Comparison of ENCODE assay signal across 1 cellular context in the genomic region with DNA sequence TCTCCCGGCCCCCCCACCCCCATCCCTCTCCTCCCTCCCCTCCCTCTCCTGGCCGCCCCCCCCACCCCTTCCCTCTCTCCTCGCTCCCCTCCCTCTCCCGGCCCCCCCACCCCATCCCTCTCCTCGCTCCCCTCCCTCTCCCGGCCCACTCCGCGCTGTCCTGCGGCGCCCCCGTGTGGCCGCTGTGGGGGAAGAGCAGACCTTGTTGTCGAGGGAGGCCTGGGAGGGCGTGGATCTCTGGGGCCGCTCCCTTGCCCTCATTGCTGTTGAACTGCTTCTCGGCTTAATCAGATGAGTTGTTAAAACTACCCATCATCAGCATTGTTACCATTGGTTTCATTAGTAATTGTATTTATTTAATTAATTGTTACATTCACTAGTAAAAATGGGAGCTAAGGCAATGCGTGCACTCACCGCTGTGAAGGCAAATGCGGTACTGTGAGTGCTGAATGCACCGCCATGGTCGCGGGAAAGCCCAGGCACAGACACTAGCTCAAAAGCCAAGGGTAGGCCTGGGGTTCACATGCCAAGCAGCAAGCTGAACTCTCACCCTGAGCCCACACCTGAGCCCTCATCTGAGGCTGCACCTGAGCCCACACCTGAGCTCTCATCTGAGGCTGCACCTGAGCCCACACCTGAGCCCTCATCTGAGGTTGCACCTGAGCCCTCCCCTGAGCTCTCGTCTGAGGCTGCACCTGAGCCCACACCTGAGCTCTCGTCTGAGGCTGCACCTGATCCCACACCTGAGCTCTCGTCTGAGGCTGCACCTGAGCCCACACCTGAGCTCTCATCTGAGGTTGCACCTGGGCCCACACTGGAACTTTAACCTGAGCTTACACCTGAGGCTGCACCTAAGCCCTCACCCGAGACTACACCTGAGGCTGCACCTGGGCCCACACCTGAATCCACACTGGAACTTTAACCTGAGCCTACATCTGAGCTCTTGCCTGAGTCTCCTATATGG.
TF ChIP-seq lines count a peak whose summit lies in the region.

No MANE protein-coding gene starts in this region.

TF ChIP-seq in HepG2, 621 proteins besides CTCF, POLR2A, EP300 and RAD21 (continued from another document):
- TF ChIP-seq, protein P1, sequence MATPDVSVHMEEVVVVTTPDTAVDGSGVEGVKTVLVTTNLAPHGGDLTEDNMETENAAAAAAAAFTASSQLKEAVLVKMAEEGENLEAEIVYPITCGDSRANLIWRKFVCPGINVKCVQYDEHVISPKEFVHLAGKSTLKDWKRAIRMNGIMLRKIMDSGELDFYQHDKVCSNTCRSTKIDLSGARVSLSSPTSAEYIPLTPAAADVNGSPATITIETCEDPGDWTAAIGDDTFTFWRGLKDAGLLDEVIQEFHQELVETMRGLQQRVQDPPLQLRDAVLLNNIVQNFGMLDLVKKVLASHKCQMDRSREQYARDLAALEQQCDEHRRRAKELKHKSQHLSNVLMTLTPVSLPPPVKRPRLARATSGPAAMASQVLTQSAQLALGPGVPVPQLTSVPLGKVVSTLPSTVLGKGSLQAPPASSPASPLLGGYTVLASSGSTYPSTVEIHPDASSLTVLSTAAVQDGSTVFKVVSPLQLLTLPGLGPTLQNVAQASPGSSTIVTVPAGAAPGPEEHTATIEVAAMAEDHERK (CRISPR knock-in tag; IDR thresholded peaks at IDR 0.05; ENCODE audit: low read depth): no peak
- TF ChIP-seq SALL1 (CRISPR knock-in tag; IDR thresholded peaks at IDR 0.05): 0 out of 2 replicates have a peak, but pooled peaks have one; percentile 19
- no peak for TF ChIP-seq MED13 (CRISPR knock-in tag; IDR thresholded peaks at IDR 0.05)
- no peak for TF ChIP-seq ZNF543 (CRISPR knock-in tag; IDR thresholded peaks at IDR 0.05)
- TF ChIP-seq ZZZ3 (CRISPR knock-in tag; IDR thresholded peaks at IDR 0.05; ENCODE audit: borderline replicate concordance): no peak
- TF ChIP-seq, protein P2, sequence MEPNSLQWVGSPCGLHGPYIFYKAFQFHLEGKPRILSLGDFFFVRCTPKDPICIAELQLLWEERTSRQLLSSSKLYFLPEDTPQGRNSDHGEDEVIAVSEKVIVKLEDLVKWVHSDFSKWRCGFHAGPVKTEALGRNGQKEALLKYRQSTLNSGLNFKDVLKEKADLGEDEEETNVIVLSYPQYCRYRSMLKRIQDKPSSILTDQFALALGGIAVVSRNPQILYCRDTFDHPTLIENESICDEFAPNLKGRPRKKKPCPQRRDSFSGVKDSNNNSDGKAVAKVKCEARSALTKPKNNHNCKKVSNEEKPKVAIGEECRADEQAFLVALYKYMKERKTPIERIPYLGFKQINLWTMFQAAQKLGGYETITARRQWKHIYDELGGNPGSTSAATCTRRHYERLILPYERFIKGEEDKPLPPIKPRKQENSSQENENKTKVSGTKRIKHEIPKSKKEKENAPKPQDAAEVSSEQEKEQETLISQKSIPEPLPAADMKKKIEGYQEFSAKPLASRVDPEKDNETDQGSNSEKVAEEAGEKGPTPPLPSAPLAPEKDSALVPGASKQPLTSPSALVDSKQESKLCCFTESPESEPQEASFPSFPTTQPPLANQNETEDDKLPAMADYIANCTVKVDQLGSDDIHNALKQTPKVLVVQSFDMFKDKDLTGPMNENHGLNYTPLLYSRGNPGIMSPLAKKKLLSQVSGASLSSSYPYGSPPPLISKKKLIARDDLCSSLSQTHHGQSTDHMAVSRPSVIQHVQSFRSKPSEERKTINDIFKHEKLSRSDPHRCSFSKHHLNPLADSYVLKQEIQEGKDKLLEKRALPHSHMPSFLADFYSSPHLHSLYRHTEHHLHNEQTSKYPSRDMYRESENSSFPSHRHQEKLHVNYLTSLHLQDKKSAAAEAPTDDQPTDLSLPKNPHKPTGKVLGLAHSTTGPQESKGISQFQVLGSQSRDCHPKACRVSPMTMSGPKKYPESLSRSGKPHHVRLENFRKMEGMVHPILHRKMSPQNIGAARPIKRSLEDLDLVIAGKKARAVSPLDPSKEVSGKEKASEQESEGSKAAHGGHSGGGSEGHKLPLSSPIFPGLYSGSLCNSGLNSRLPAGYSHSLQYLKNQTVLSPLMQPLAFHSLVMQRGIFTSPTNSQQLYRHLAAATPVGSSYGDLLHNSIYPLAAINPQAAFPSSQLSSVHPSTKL (CRISPR knock-in tag; IDR thresholded peaks at IDR 0.05): no peak
- TF ChIP-seq DPF2 (CRISPR knock-in tag; IDR thresholded peaks at IDR 0.05; ENCODE audit: borderline replicate concordance, low read depth): no peak
- no peak for TF ChIP-seq SAFB2 (CRISPR knock-in tag; IDR thresholded peaks at IDR 0.05; ENCODE audit: borderline replicate concordance, low read depth)
- no peak for TF ChIP-seq ELF3 (CRISPR knock-in tag; IDR thresholded peaks at IDR 0.05)
- no peak for TF ChIP-seq RFX5 (IDR thresholded peaks at IDR 0.05; ENCODE audit: low read depth, low read length)
- TF ChIP-seq, protein P3, sequence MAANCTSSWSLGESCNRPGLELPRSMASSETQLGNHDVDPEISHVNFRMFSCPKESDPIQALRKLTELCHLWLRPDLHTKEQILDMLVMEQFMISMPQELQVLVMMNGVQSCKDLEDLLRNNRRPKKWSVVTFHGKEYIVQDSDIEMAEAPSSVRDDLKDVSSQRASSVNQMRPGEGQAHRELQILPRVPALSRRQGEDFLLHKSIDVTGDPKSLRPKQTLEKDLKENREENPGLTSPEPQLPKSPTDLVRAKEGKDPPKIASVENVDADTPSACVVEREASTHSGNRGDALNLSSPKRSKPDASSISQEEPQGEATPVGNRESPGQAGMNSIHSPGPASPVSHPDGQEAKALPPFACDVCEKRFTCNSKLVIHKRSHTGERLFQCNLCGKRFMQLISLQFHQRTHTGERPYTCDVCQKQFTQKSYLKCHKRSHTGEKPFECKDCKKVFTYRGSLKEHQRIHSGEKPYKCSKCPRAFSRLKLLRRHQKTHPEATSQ (CRISPR knock-in tag; IDR thresholded peaks at IDR 0.05; ENCODE audit: borderline replicate concordance): no peak
- no peak for TF ChIP-seq SOX13 (IDR thresholded peaks at IDR 0.05)
- TF ChIP-seq SOX13 (CRISPR knock-in tag; conservative IDR thresholded peaks at IDR 0.05 in 1 of 2, IDR thresholded peaks at IDR 0.05 in 1 of 2): peak in 1 of 2 experiments; percentile 14; a peak in 1 of 4 replicates
- TF ChIP-seq KDM2A (CRISPR knock-in tag; IDR thresholded peaks at IDR 0.05; ENCODE audit: borderline replicate concordance, low read depth): peak; percentile 78; the same call in 1 of the 2 replicates
- TF ChIP-seq KLF13 (CRISPR knock-in tag; IDR thresholded peaks at IDR 0.05): no peak
- no peak for TF ChIP-seq RBAK (CRISPR knock-in tag; IDR thresholded peaks at IDR 0.05)
- TF ChIP-seq JUND (CRISPR knock-in tag; IDR thresholded peaks at IDR 0.05): no peak
- TF ChIP-seq, protein P4, sequence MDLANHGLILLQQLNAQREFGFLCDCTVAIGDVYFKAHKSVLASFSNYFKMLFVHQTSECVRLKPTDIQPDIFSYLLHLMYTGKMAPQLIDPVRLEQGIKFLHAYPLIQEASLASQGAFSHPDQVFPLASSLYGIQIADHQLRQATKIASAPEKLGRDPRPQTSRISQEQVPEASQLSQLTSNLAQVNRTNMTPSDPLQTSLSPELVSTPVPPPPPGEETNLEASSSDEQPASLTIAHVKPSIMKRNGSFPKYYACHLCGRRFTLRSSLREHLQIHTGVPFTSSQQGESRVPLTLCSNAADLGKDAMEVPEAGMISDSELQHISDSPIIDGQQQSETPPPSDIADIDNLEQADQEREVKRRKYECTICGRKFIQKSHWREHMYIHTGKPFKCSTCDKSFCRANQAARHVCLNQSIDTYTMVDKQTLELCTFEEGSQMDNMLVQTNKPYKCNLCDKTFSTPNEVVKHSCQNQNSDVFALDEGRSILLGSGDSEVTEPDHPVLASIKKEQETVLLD (CRISPR knock-in tag; IDR thresholded peaks at IDR 0.05; ENCODE audit: low read depth): no peak
- TF ChIP-seq, protein P5, sequence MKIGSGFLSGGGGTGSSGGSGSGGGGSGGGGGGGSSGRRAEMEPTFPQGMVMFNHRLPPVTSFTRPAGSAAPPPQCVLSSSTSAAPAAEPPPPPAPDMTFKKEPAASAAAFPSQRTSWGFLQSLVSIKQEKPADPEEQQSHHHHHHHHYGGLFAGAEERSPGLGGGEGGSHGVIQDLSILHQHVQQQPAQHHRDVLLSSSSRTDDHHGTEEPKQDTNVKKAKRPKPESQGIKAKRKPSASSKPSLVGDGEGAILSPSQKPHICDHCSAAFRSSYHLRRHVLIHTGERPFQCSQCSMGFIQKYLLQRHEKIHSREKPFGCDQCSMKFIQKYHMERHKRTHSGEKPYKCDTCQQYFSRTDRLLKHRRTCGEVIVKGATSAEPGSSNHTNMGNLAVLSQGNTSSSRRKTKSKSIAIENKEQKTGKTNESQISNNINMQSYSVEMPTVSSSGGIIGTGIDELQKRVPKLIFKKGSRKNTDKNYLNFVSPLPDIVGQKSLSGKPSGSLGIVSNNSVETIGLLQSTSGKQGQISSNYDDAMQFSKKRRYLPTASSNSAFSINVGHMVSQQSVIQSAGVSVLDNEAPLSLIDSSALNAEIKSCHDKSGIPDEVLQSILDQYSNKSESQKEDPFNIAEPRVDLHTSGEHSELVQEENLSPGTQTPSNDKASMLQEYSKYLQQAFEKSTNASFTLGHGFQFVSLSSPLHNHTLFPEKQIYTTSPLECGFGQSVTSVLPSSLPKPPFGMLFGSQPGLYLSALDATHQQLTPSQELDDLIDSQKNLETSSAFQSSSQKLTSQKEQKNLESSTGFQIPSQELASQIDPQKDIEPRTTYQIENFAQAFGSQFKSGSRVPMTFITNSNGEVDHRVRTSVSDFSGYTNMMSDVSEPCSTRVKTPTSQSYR (CRISPR knock-in tag; IDR thresholded peaks at IDR 0.05; ENCODE audit: borderline replicate concordance): 0 out of 2 replicates have a peak, but pooled peaks have one; percentile 13
- TF ChIP-seq, protein P6, sequence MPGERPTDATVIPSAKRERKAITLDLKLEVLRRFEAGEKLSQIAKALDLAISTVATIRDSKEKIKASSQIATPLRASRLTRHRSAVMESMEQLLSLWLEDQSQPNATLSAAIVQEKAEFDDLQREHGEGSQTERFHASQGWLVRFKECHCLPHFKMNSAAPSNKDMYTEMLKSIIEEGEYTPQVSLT (CRISPR knock-in tag; IDR thresholded peaks at IDR 0.05; ENCODE audit: borderline replicate concordance, low read depth): no peak
- no peak for TF ChIP-seq ZNF225 (CRISPR knock-in tag; IDR thresholded peaks at IDR 0.05)
